ENCODE assay signal across 11 cellular contexts in genomic region chr12:49961111-49961922, GRCh38. TPM values are rescaled to one million over a fixed set of nuclear protein-coding genes. Genes with fewer than 3 reads are reported as not detected.
DNase-seq lines count a peak whose midpoint lies in the region; ATAC-seq, FAIRE-seq and TF ChIP-seq lines count a peak whose summit lies in the region.
"Had no signal": no experiment of that assay in that cellular context is flagged by ENCODE, and none has a peak within 500 bp of the region (broad histone marks: within the 10 kb centered on the region; RNA-seq: fewer than 3 reads in every experiment).

AQP5 (plus strand) TSS chr12:49961872; CDS start chr12:49962018, 146 bp downstream.

- FAIRE-seq in GM12878 (lab: Jason Lieb, UNC): no peak
- FAIRE-seq: pancreas had no signal

- H3K4me1 ChIP-seq in GM12878 (ENCODE audit: control insufficient read depth, insufficient read depth, low read length) (no peaks in the 10 kb centered on the region), thoracic aorta (ENCODE audit: control insufficient read depth in 1 of 2, low read depth in 2 of 2) (peaks cover 11 to 25% of the 10 kb centered on the region in 2 donors)

- H2AFZ ChIP-seq in GM12878 (ENCODE audit: control insufficient read depth, low read depth, low read length): no peak within 1 kb of the TSS

- H3K4me3 ChIP-seq in GM12878: no peak within 1 kb of the TSS
- peak within 1 kb of the TSS; percentile 67 for H3K4me3 ChIP-seq in thoracic aorta
- H3K4me3 ChIP-seq: SK-N-MC had no signal

- H3K4me3 Mint-ChIP-seq in activated CD4-positive, alpha-beta T cell treated with anti-CD3 and anti-CD28 coated beads, Interleukin-2, amount 10 ng/mL, durations not matched to agents 24 days and 14 days: peak within 1 kb of the TSS; percentile 60

- no peak for TF ChIP-seq RAD21 in GM12878 (IDR thresholded peaks at IDR 0.05; ENCODE audit: insufficient read depth, low read depth, low read length)

- TF ChIP-seq CTCF in GM12878 (IDR thresholded peaks at IDR 0.05 in 2 of 3, conservative IDR thresholded peaks at IDR 0.05 in 1 of 3; ENCODE audit: control insufficient read depth in 2 of 3, extremely low read depth in 1 of 3, insufficient read depth in 1 of 3, low read depth in 3 of 3, low read length in 3 of 3) (no peak), thoracic aorta (IDR thresholded peaks at IDR 0.05) (no peak)

- CTCF ChIA-PET in GM12878 (lab: Yijun Ruan, JAX): interaction anchor here (3.0 kb wide), 1 partner anchor 16 kb away, joined by 9 read pairs; no protein-coding TSS in a partner anchor

- H3K27me3 Mint-ChIP-seq in activated CD4-positive, alpha-beta T cell treated with anti-CD3 and anti-CD28 coated beads, Interleukin-2, amount 10 ng/mL, durations not matched to agents 24 days and 14 days: peaks cover 76% of the 10 kb centered on the region

- H3K27ac ChIP-seq in GM12878 (ENCODE audit: control insufficient read depth, insufficient read depth) (no peak within 1 kb of the TSS), thoracic aorta (no peak within 1 kb of the TSS)
- H3K27ac ChIP-seq: SK-N-MC had no signal

- intact Hi-C loops in activated CD4-positive, alpha-beta T cell treated with anti-CD3 and anti-CD28 coated beads, Interleukin-2, amount 10 ng/mL, durations not matched to agents 24 days and 14 days (cut with micrococcal nuclease): no loop called here
- intact Hi-C loops in GM12878 (cut with micrococcal nuclease; ENCODE audit: unreplicated experiment): no loop called here

- no peak for DNase-seq in activated CD4-positive, alpha-beta T cell treated with anti-CD3 and anti-CD28 coated beads, Interleukin-2, amount 10 ng/mL, durations not matched to agents 24 days and 14 days
- no peak for DNase-seq in activated CD4-positive, alpha-beta T cell treated with anti-CD3 and anti-CD28 coated beads for 1 hour
- DNase-seq in GM12878 (ENCODE audit: low read depth, low spot score): no peak
- DNase-seq in left kidney (ENCODE audit: low read depth, low spot score): peak; percentile 57
- DNase-seq in thoracic aorta (ENCODE audit: low spot score): no peak
- no peak for DNase-seq in COLO829 (ENCODE audit: low spot score)
- DNase-seq: COR-L47 had no signal

- SMC1A ChIA-PET in GM12878 (lab: Charles Lee; ENCODE audit: uncharacterized antibody, unreplicated experiment): no interaction called here

- H3K36me3 Mint-ChIP-seq in activated CD4-positive, alpha-beta T cell treated with anti-CD3 and anti-CD28 coated beads, Interleukin-2, amount 10 ng/mL, durations not matched to agents 24 days and 14 days (ENCODE audit: low read depth): no peaks in the 10 kb centered on the region

- H3K9ac ChIP-seq in GM12878 (ENCODE audit: control insufficient read depth, insufficient read depth, low read length): no peak within 1 kb of the TSS

- H3K4me2 ChIP-seq in GM12878 (ENCODE audit: control insufficient read depth, insufficient read depth): no peak within 1 kb of the TSS; the same call in 1 of the 2 replicates

- no peaks in the 10 kb centered on the region for H3K79me2 ChIP-seq in GM12878 (ENCODE audit: control insufficient read depth, insufficient read depth, low read length)

- TF ChIP-seq POLR2A in GM12878 (IDR thresholded peaks at IDR 0.05; ENCODE audit: low read depth, low read length): no peak

- peaks cover 4% of the 10 kb centered on the region for H3K4me1 Mint-ChIP-seq in activated CD4-positive, alpha-beta T cell treated with anti-CD3 and anti-CD28 coated beads, Interleukin-2, amount 10 ng/mL, durations not matched to agents 24 days and 14 days

- no peaks in the 10 kb centered on the region for H3K9me3 Mint-ChIP-seq in activated CD4-positive, alpha-beta T cell treated with anti-CD3 and anti-CD28 coated beads, Interleukin-2, amount 10 ng/mL, durations not matched to agents 24 days and 14 days

- no TSS peak for BruUV-seq in GM12878 (replicated peaks; lab: Mats Ljungman, UMichigan)

- POLR2A ChIA-PET in GM12878 (lab: Charles Lee): no interaction called here

- no peak for ATAC-seq in GM12878
- ATAC-seq in thoracic aorta (ENCODE audit: insufficient number of reproducible peaks, low FRiP score, low read depth): no peak
- no peak for ATAC-seq in GM18511 (IDR thresholded peaks at IDR 0.05; ENCODE audit: unreplicated experiment)
- no peak for ATAC-seq in GM18861 (IDR thresholded peaks at IDR 0.05; ENCODE audit: unreplicated experiment)
- ATAC-seq: pancreas had no signal

- no peaks in the 10 kb centered on the region; the same call in 2 of the 3 replicates for H3K9me3 ChIP-seq in GM12878 (replicated peaks; ENCODE audit: control insufficient read depth, insufficient read depth, low read length)
- no peaks in the 10 kb centered on the region for H3K9me3 ChIP-seq in thoracic aorta
- H3K9me3 ChIP-seq: pancreas had no signal

- no peak for TF ChIP-seq EP300 in GM12878 (IDR thresholded peaks at IDR 0.05; ENCODE audit: borderline replicate concordance in 1 of 2, control insufficient read depth in 1 of 2, low read depth in 2 of 2, low read length in 2 of 2)

- 29% methylated on average over 47 of the region's 111 CpGs for WGBS in GM12878 (ENCODE audit: insufficient coverage, insufficient replicate concordance, low lambda C conversion rate, missing lambda C conversion rate)

- no peaks in the 10 kb centered on the region for H4K20me1 ChIP-seq in GM12878 (ENCODE audit: control insufficient read depth, insufficient read depth)

- RAD21 ChIA-PET in GM12878 (lab: Charles Lee; ENCODE audit: unreplicated experiment): no interaction called here

- peaks cover 6 to 31% of the 10 kb centered on the region in 2 experiments for H3K27me3 ChIP-seq in GM12878 (replicated peaks in 1 of 2; ENCODE audit: control insufficient read depth in 2 of 2, insufficient read depth in 2 of 2, low read length in 1 of 2)
- H3K27me3 ChIP-seq in thoracic aorta (replicated peaks; ENCODE audit: insufficient read depth): no peaks in the 10 kb centered on the region

- H3K27ac Mint-ChIP-seq in activated CD4-positive, alpha-beta T cell treated with anti-CD3 and anti-CD28 coated beads, Interleukin-2, amount 10 ng/mL, durations not matched to agents 24 days and 14 days: no peak within 1 kb of the TSS

- H3K36me3 ChIP-seq in GM12878 (ENCODE audit: control insufficient read depth in 2 of 2, insufficient read depth in 2 of 2, low read length in 1 of 2) (no peaks in the 10 kb centered on the region), thoracic aorta (no peaks in the 10 kb centered on the region)
- H3K36me3 ChIP-seq: pancreas had no signal

- in situ Hi-C loops in GM12878 (cut with MboI): no loop called here

TF ChIP-seq in GM12878, 131 proteins besides CTCF, POLR2A, EP300 and RAD21:
- TF ChIP-seq SUZ12 (IDR thresholded peaks at IDR 0.05; ENCODE audit: unreplicated experiment) (peak; percentile 79), ASH2L (IDR thresholded peaks at IDR 0.05; ENCODE audit: borderline replicate concordance, low read depth) (no peak), USF1 (IDR thresholded peaks at IDR 0.05; ENCODE audit: borderline replicate concordance, extremely low read length, insufficient read depth, low read depth, low read length) (peak; percentile 18), JUNB (IDR thresholded peaks at IDR 0.05) (no peak)

RNA-seq across cellular contexts. Expression of gene AQP5, which starts in this region (rescaled TPM):
- total RNA-seq in activated CD4-positive, alpha-beta T cell treated with anti-CD3 and anti-CD28 coated beads, Interleukin-2, amount 10 ng/mL, durations not matched to agents 24 days and 14 days: not detected in 2 replicates
- not detected in 2 replicates for total RNA-seq in GM12878 (2013; cell fraction: nucleolus; rRNA removed)
- total RNA-seq in GM12878 (2014; rRNA removed) (not detected in 2 replicates), GM12878 (2014; rRNA removed; fragmentation: Illumina TruSeq; extraction: Trizol) (not detected in 2 replicates), GM12878 (2021) (not detected in 2 replicates), thoracic aorta (under 1 TPM; 0.42 to 0.54 TPM)
- polyA plus RNA-seq in GM12878 (2011; ENCODE audit: low read depth): not detected
- polyA plus RNA-seq in GM12878 (2011; rRNA removed) (not detected in 2 replicates), GM12878 (2014; fragmentation: Illumina TruSeq; extraction: Trizol) (not detected in 2 replicates), GM12878 (2014; fragmentation: Nextera tagmentation; extraction: Ambion mirVana) (not detected), GM12878 (2014; rRNA removed) (not detected in 2 replicates), GM12878 (2016; fragmentation: Nextera tagmentation; extraction: Ambion mirVana) (not detected)
- polyA plus RNA-seq in GM12878 (2011; cell fraction: cytosol; rRNA removed): not detected in 2 replicates
- polyA plus RNA-seq in GM12878 (2011; cell fraction: nucleus; rRNA removed): not detected in 2 replicates
- not detected in 2 replicates for polyA plus RNA-seq in GM12878 (2012)
- polyA minus RNA-seq in GM12878 (2011; rRNA and poly(A)+ RNA removed): not detected in 2 replicates
- not detected in 2 replicates for polyA minus RNA-seq in GM12878 (2011; cell fraction: cytosol; rRNA and poly(A)+ RNA removed)
- not detected in 2 replicates for polyA minus RNA-seq in GM12878 (2011; cell fraction: nucleus; rRNA and poly(A)+ RNA removed)
